ENCODE assay signal across 3 cellular contexts in genomic region chr7:132588596-132588995, GRCh38.
A peak's percentile ranks its signal among the peaks of the same experiment; 100 is the strongest.
TF ChIP-seq lines count a peak whose summit lies in the region.

No MANE protein-coding gene starts in this region.

TF ChIP-seq in HepG2, 621 proteins besides CTCF, POLR2A, EP300 and RAD21:
- TF ChIP-seq SAP130 (CRISPR knock-in tag; IDR thresholded peaks at IDR 0.05; ENCODE audit: low read depth) (no peak), FOXA3 (CRISPR knock-in tag; IDR thresholded peaks at IDR 0.05) (no peak), HNRNPK (IDR thresholded peaks at IDR 0.05; ENCODE audit: low read depth, low read length, poor library complexity, severe bottlenecking) (peak; percentile 67)

TF ChIP-seq in HEK293, 187 proteins besides CTCF, POLR2A, EP300 and RAD21:
- TF ChIP-seq MYNN (tag by site-specific recombination; IDR thresholded peaks at IDR 0.05; ENCODE audit: borderline replicate concordance) (no peak), ZNF366 (tag by site-specific recombination; conservative IDR thresholded peaks at IDR 0.05) (peak; percentile 50; the same call in 1 of the 2 replicates)
TF ChIP-seq in HEK293: peak in this region for 1.

TF ChIP-seq in K562, 482 proteins besides CTCF, POLR2A, EP300 and RAD21:
- peak; percentile 84 for TF ChIP-seq ZNF512 (tag; IDR thresholded peaks at IDR 0.05)
- no peak for TF ChIP-seq CBX2 (IDR thresholded peaks at IDR 0.05; ENCODE audit: insufficient read depth, low read length, poor library complexity, severe bottlenecking)
- peak; percentile 75 for TF ChIP-seq HNRNPK (IDR thresholded peaks at IDR 0.05; ENCODE audit: low read depth, low read length, poor library complexity, severe bottlenecking)
TF ChIP-seq in K562: peak in this region for 2.
